Comparison of ENCODE assay signal across 11 cellular contexts in genomic region chr9:129322022-129322621, GRCh38.
DNase-seq lines count a peak whose midpoint lies in the region; ATAC-seq, FAIRE-seq and TF ChIP-seq lines count a peak whose summit lies in the region.
"Had no signal": no experiment of that assay in that cellular context is flagged by ENCODE, and none has a peak within 500 bp of the region (broad histone marks: within the 10 kb centered on the region; RNA-seq: fewer than 3 reads in every experiment).

No MANE protein-coding gene starts in this region.

- POLR2A ChIA-PET in activated naive CD8-positive, alpha-beta T cell treated with anti-CD3 and anti-CD28 coated beads, Interleukin-2, amount 10 ng/mL, durations not matched to agents 7 days and 5 days (lab: Charles Lee), result interaction anchor here (0.9 to 1.2 kb wide), 2 partner anchors 12 to 51 kb away, joined by 3 to 4 read pairs; no protein-coding TSS in a partner anchor
- POLR2A ChIA-PET in naive thymus-derived CD4-positive, alpha-beta T cell (lab: Charles Lee), result interaction anchor here (1.2 to 3.0 kb wide), 2 partner anchors 12 to 287 kb away, joined by 3 to 11 read pairs; no protein-coding TSS in a partner anchor

- no peak overlapping the region for H3K4me3 Mint-ChIP-seq in activated naive CD8-positive, alpha-beta T cell treated with anti-CD3 and anti-CD28 coated beads, Interleukin-2, amount 10 ng/mL, durations not matched to agents 7 days and 5 days
- no peak overlapping the region for H3K4me3 Mint-ChIP-seq in activated naive CD8-positive, alpha-beta T cell treated with anti-CD3 and anti-CD28 coated beads, Interleukin-2, amount 50 U/mL, for 24 hours
- peak overlapping the region in 8 of 10 donors; percentile 17 to 94 (median 56) for H3K4me3 Mint-ChIP-seq in naive thymus-derived CD4-positive, alpha-beta T cell
- peak overlapping the region; percentile 49 for H3K4me3 Mint-ChIP-seq in type B pancreatic cell
- H3K4me3 Mint-ChIP-seq: activated CD4-positive, alpha-beta memory T cell treated with anti-CD3 and anti-CD28 coated beads for 36 hours had no signal

- peaks cover 6% of the 10 kb centered on the region for H3K4me1 Mint-ChIP-seq in activated naive CD8-positive, alpha-beta T cell treated with anti-CD3 and anti-CD28 coated beads, Interleukin-2, amount 10 ng/mL, durations not matched to agents 7 days and 5 days
- H3K4me1 Mint-ChIP-seq in activated naive CD8-positive, alpha-beta T cell treated with anti-CD3 and anti-CD28 coated beads, Interleukin-2, amount 50 U/mL, for 24 hours, result peaks cover 25% of the 10 kb centered on the region
- peaks cover 11 to 22% (median 13%) of the 10 kb centered on the region in 7 donors for H3K4me1 Mint-ChIP-seq in naive thymus-derived CD4-positive, alpha-beta T cell
- H3K4me1 Mint-ChIP-seq in type B pancreatic cell (ENCODE audit: unreplicated experiment), result peaks cover 40% of the 10 kb centered on the region

- CTCF ChIA-PET in naive thymus-derived CD4-positive, alpha-beta T cell (lab: Charles Lee), result interaction anchor here (1.6 kb wide), 1 partner anchor 13 kb away, joined by 3 read pairs; no protein-coding TSS in a partner anchor

- no peaks in the 10 kb centered on the region for H3K9me3 Mint-ChIP-seq in activated naive CD8-positive, alpha-beta T cell treated with anti-CD3 and anti-CD28 coated beads, Interleukin-2, amount 10 ng/mL, durations not matched to agents 7 days and 5 days
- no peaks in the 10 kb centered on the region for H3K9me3 Mint-ChIP-seq in activated naive CD8-positive, alpha-beta T cell treated with anti-CD3 and anti-CD28 coated beads, Interleukin-2, amount 50 U/mL, for 24 hours
- peaks cover 0 to 2% (median 0%) of the 10 kb centered on the region in 11 donors for H3K9me3 Mint-ChIP-seq in naive thymus-derived CD4-positive, alpha-beta T cell
- H3K9me3 Mint-ChIP-seq in type B pancreatic cell, result no peaks in the 10 kb centered on the region
- H3K9me3 Mint-ChIP-seq: activated CD4-positive, alpha-beta memory T cell treated with anti-CD3 and anti-CD28 coated beads for 36 hours had no signal

- no peak for TF ChIP-seq CTCF in type B pancreatic cell (conservative IDR thresholded peaks at IDR 0.05)

- peak overlapping the region; percentile 97 for H3K27ac ChIP-seq in cingulate gyrus (ENCODE audit: low read depth, low read length)
- H3K27ac ChIP-seq in naive thymus-derived CD4-positive, alpha-beta T cell (ENCODE audit: low read depth, low read length), result no peak overlapping the region

- H3K4me1 ChIP-seq in naive thymus-derived CD4-positive, alpha-beta T cell (ENCODE audit: control insufficient read depth in 2 of 2, insufficient read depth in 2 of 2, low read length in 2 of 2), result peaks cover 12 to 17% of the 10 kb centered on the region in 2 donors

- no peak overlapping the region for H3K4me3 ChIP-seq in naive thymus-derived CD4-positive, alpha-beta T cell (ENCODE audit: low read length)

- intact Hi-C loops in naive thymus-derived CD4-positive, alpha-beta T cell (cut with micrococcal nuclease), result loop anchor here (5.0 to 10.0 kb wide), 5 partner anchors 47 to 285 kb away; no protein-coding TSS in a partner anchor

- H3K27ac Mint-ChIP-seq in activated naive CD8-positive, alpha-beta T cell treated with anti-CD3 and anti-CD28 coated beads, Interleukin-2, amount 10 ng/mL, durations not matched to agents 7 days and 5 days, result no peak overlapping the region
- H3K27ac Mint-ChIP-seq in activated naive CD8-positive, alpha-beta T cell treated with anti-CD3 and anti-CD28 coated beads, Interleukin-2, amount 50 U/mL, for 24 hours, result no peak overlapping the region
- peak overlapping the region in 5 of 9 donors; percentile 17 to 86 (median 38) for H3K27ac Mint-ChIP-seq in naive thymus-derived CD4-positive, alpha-beta T cell
- no peak overlapping the region for H3K27ac Mint-ChIP-seq in type B pancreatic cell
- H3K27ac Mint-ChIP-seq: activated CD4-positive, alpha-beta memory T cell treated with anti-CD3 and anti-CD28 coated beads for 36 hours had no signal

- H3K27me3 ChIP-seq in naive thymus-derived CD4-positive, alpha-beta T cell (ENCODE audit: control insufficient read depth in 2 of 2, insufficient read depth in 2 of 2, low read length in 2 of 2), result no peaks in the 10 kb centered on the region

- FAIRE-seq in HTR-8/SVneo (lab: Jason Lieb, UNC), result no peak

- H3K36me3 ChIP-seq in naive thymus-derived CD4-positive, alpha-beta T cell (ENCODE audit: control insufficient read depth in 2 of 3, insufficient read depth in 3 of 3, low read length in 3 of 3), result no peaks in the 10 kb centered on the region

- no peaks in the 10 kb centered on the region for H3K9me3 ChIP-seq in naive thymus-derived CD4-positive, alpha-beta T cell (ENCODE audit: control insufficient read depth in 2 of 3, low read length in 3 of 3)

- H3K36me3 Mint-ChIP-seq in activated naive CD8-positive, alpha-beta T cell treated with anti-CD3 and anti-CD28 coated beads, Interleukin-2, amount 10 ng/mL, durations not matched to agents 7 days and 5 days, result no peaks in the 10 kb centered on the region
- no peaks in the 10 kb centered on the region for H3K36me3 Mint-ChIP-seq in activated naive CD8-positive, alpha-beta T cell treated with anti-CD3 and anti-CD28 coated beads, Interleukin-2, amount 50 U/mL, for 24 hours (ENCODE audit: low read depth)
- no peaks in the 10 kb centered on the region for H3K36me3 Mint-ChIP-seq in naive thymus-derived CD4-positive, alpha-beta T cell
- H3K36me3 Mint-ChIP-seq in type B pancreatic cell, result no peaks in the 10 kb centered on the region
- H3K36me3 Mint-ChIP-seq: activated CD4-positive, alpha-beta memory T cell treated with anti-CD3 and anti-CD28 coated beads for 36 hours had no signal

- no peaks in the 10 kb centered on the region for H3K27me3 Mint-ChIP-seq in activated naive CD8-positive, alpha-beta T cell treated with anti-CD3 and anti-CD28 coated beads, Interleukin-2, amount 10 ng/mL, durations not matched to agents 7 days and 5 days
- peaks cover 2% of the 10 kb centered on the region for H3K27me3 Mint-ChIP-seq in activated naive CD8-positive, alpha-beta T cell treated with anti-CD3 and anti-CD28 coated beads, Interleukin-2, amount 50 U/mL, for 24 hours
- no peaks in the 10 kb centered on the region for H3K27me3 Mint-ChIP-seq in naive thymus-derived CD4-positive, alpha-beta T cell
- H3K27me3 Mint-ChIP-seq in type B pancreatic cell, result no peaks in the 10 kb centered on the region
- H3K27me3 Mint-ChIP-seq: activated CD4-positive, alpha-beta memory T cell treated with anti-CD3 and anti-CD28 coated beads for 36 hours had no signal

- no peak for ATAC-seq in activated naive CD8-positive, alpha-beta T cell treated with anti-CD3 and anti-CD28 coated beads, Interleukin-2, amount 10 ng/mL, durations not matched to agents 7 days and 5 days (ENCODE audit: low read depth)
- no peak for ATAC-seq in activated naive CD8-positive, alpha-beta T cell treated with anti-CD3 and anti-CD28 coated beads, Interleukin-2, amount 50 U/mL, for 24 hours
- ATAC-seq in naive thymus-derived CD4-positive, alpha-beta T cell, result no peak
- ATAC-seq in GM21423 (IDR thresholded peaks at IDR 0.05; ENCODE audit: unreplicated experiment), result no peak

- peak; percentile 27 for DNase-seq in activated naive CD8-positive, alpha-beta T cell treated with anti-CD3 and anti-CD28 coated beads, Interleukin-2, amount 10 ng/mL, durations not matched to agents 7 days and 5 days
- DNase-seq in activated naive CD8-positive, alpha-beta T cell treated with anti-CD3 and anti-CD28 coated beads, Interleukin-2, amount 50 U/mL, for 24 hours, result no peak
- DNase-seq in naive thymus-derived CD4-positive, alpha-beta T cell, result peak in 1 of 9 donors; percentile 17
- DNase-seq in type B pancreatic cell (ENCODE audit: extremely low spot score, unreplicated experiment), result no peak
- DNase-seq in SIG-M5 (lab: John Stamatoyannopoulos, UW), result no peak
- DNase-seq in HTR-8/SVneo (ENCODE audit: insufficient read length, low spot score), result no peak
- DNase-seq: activated CD4-positive, alpha-beta memory T cell treated with anti-CD3 and anti-CD28 coated beads for 36 hours; AML-193; stimulated activated CD4-positive, alpha-beta T cell treated with anti-CD3 and anti-CD28 coated beads, Interleukin-4, amount 100 ng/mL, for 1 hour had no signal

Comparison
In these comparisons a context has a peak if more than half of its experiments do, and no peak if none do; other contexts are left out.
1. H3K27ac Mint-ChIP-seq: peak in naive thymus-derived CD4-positive, alpha-beta T cell (5 of 9); none in activated naive CD8-positive, alpha-beta T cell treated with anti-CD3 and anti-CD28 coated beads, Interleukin-2, amount 10 ng/mL, durations not matched to agents 7 days and 5 days (single experiment), activated naive CD8-positive, alpha-beta T cell treated with anti-CD3 and anti-CD28 coated beads, Interleukin-2, amount 50 U/mL, for 24 hours (single experiment) and type B pancreatic cell (single experiment).
2. H3K4me3 Mint-ChIP-seq: peak in naive thymus-derived CD4-positive, alpha-beta T cell (8 of 10) and type B pancreatic cell (single experiment); none in activated naive CD8-positive, alpha-beta T cell treated with anti-CD3 and anti-CD28 coated beads, Interleukin-2, amount 10 ng/mL, durations not matched to agents 7 days and 5 days (single experiment) and activated naive CD8-positive, alpha-beta T cell treated with anti-CD3 and anti-CD28 coated beads, Interleukin-2, amount 50 U/mL, for 24 hours (single experiment).